8 cellular contexts compared by ENCODE assay signal in genomic region chr14:45133683-45134050, GRCh38. TPM values are rescaled to one million over a fixed set of nuclear protein-coding genes. Genes with fewer than 3 reads are reported as not detected.
DNase-seq lines count a peak whose midpoint lies in the region; ATAC-seq and TF ChIP-seq lines count a peak whose summit lies in the region.

No MANE protein-coding gene starts in this region.

- TF ChIP-seq POLR2A in sigmoid colon (IDR thresholded peaks at IDR 0.05): no peak

- CTCF ChIA-PET in WTC11 (lab: Charles Lee): interaction anchor here (0.6 kb wide), 1 partner anchor 234 kb away, joined by 4 read pairs; no protein-coding TSS in a partner anchor

- intact Hi-C loops in heart right ventricle (cut with DNase I) (loop anchor here in 8 of 10 donors (1.0 to 10.0 kb wide), 17 partner anchors 36 to 236 kb away; partner anchors contain the start of genes MIS18BP1 (in 7 of the 8), PRPF39 (in 3 of the 8), TOGARAM1 (in 3 of the 8) and KLHL28 (in 2 of the 8)), sigmoid colon (cut with DNase I) (loop anchor here (1.0 to 2.0 kb wide), 4 partner anchors 49 to 237 kb away; partner anchors contain the start of genes KLHL28 and PRPF39)

- TF ChIP-seq EP300 in sigmoid colon (IDR thresholded peaks at IDR 0.05): no peak

- H3K9me3 ChIP-seq in heart right ventricle (no peaks in the 10 kb centered on the region), sigmoid colon (no peaks in the 10 kb centered on the region)

- H3K4me1 Mint-ChIP-seq in GM23338 (peaks cover 12% of the 10 kb centered on the region; the same call in 2 of the 3 replicates), WTC11 (peaks cover 18% of the 10 kb centered on the region)

- H3K4me3 ChIP-seq in GM23338 (peak overlapping the region; percentile 91), heart right ventricle (peak overlapping the region; percentile 56 to 85 (median 71)), sigmoid colon (peak overlapping the region; percentile 66 to 76 (median 72))

- H3K4me3 Mint-ChIP-seq in GM23338 (peak overlapping the region; percentile 97), WTC11 (peak overlapping the region; percentile 99)

- H3K27me3 ChIP-seq in GM23338 (ENCODE audit: insufficient read depth) (no peaks in the 10 kb centered on the region), heart right ventricle (no peaks in the 10 kb centered on the region), sigmoid colon (no peaks in the 10 kb centered on the region)

- H3K79me2 ChIP-seq in GM23338 (replicated peaks; ENCODE audit: insufficient read depth): peaks cover 72% of the 10 kb centered on the region

- ATAC-seq in GM23338 (peak; percentile 9), WTC11 (no peak), heart right ventricle (peak; percentile 1 to 38 (median 17)), HG03159 (IDR thresholded peaks at IDR 0.05; ENCODE audit: unreplicated experiment) (no peak)

- H3K4me1 ChIP-seq in GM23338 (ENCODE audit: insufficient read depth): peaks cover 19% of the 10 kb centered on the region; the same call in 1 of the 2 replicates
- peaks cover 0 to 72% (median 46%) of the 10 kb centered on the region in 9 donors for H3K4me1 ChIP-seq in heart right ventricle
- H3K4me1 ChIP-seq in sigmoid colon: peaks cover 0 to 31% (median 18%) of the 10 kb centered on the region in 4 donors

- H3K27me3 Mint-ChIP-seq in GM23338 (ENCODE audit: insufficient read depth, low read depth, poor library complexity) (peaks cover 9% of the 10 kb centered on the region), WTC11 (ENCODE audit: low read depth) (no peaks in the 10 kb centered on the region)

- H3K27ac Mint-ChIP-seq in GM23338: peak overlapping the region; percentile 100
- peak overlapping the region; percentile 96 for H3K27ac Mint-ChIP-seq in WTC11

- POLR2A ChIA-PET in WTC11 (lab: Charles Lee): interaction anchor here (0.7 to 1.2 kb wide), 3 partner anchors 14 to 172 kb away, joined by 3 read pairs; partner anchors contain the start of genes KLHL28, PRPF39 and TOGARAM1

- peak overlapping the region; percentile 68 for H2AFZ ChIP-seq in GM23338

- DNase-seq in GM23338 (ENCODE audit: low spot score): no peak
- DNase-seq in WTC11 (ENCODE audit: low spot score): no peak
- DNase-seq in heart right ventricle: no peak
- DNase-seq in sigmoid colon: no peak
- DNase-seq in SKM-1 treated with dmso at 0.1 percent for 144 hours (lab: John Stamatoyannopoulos, UW; ENCODE audit: unreplicated experiment): no peak
- DNase-seq in stimulated activated CD4-positive, alpha-beta T cell treated with anti-CD3 and anti-CD28 coated beads, Interleukin-4, amount 100 ng/mL, for 4 hours: no peak
- DNase-seq in activated CD4-positive, alpha-beta T cell treated with anti-CD3 and anti-CD28 coated beads for 48 hours: no peak

- H4K20me1 ChIP-seq in GM23338 (replicated peaks; ENCODE audit: insufficient read depth): peaks cover 26% of the 10 kb centered on the region; the same call in 1 of the 2 replicates

- no peak for TF ChIP-seq CTCF in GM23338 (conservative IDR thresholded peaks at IDR 0.05; ENCODE audit: low read depth in 2 of 2)
- TF ChIP-seq CTCF in WTC11 (IDR thresholded peaks at IDR 0.05): no peak
- no peak for TF ChIP-seq CTCF in heart right ventricle (IDR thresholded peaks at IDR 0.05)
- TF ChIP-seq CTCF in sigmoid colon (IDR thresholded peaks at IDR 0.05): no peak

- H3K9me2 ChIP-seq in GM23338 (ENCODE audit: insufficient read depth): no peaks in the 10 kb centered on the region

- H3K9me3 Mint-ChIP-seq in GM23338: no peaks in the 10 kb centered on the region
- no peaks in the 10 kb centered on the region for H3K9me3 Mint-ChIP-seq in WTC11

- WGBS in heart right ventricle, 2 donors: 0 to 2% methylated on average over 9 of the region's 9 CpGs
- WGBS in sigmoid colon, 2 donors: 0 to 1% methylated on average over 9 of the region's 9 CpGs

- peak overlapping the region; percentile 78 for H3K4me2 ChIP-seq in GM23338

- H3K27ac ChIP-seq in GM23338 (ENCODE audit: low read depth): peak overlapping the region; percentile 93
- H3K27ac ChIP-seq in heart right ventricle: peak overlapping the region; percentile 69 to 94 (median 92)
- H3K27ac ChIP-seq in sigmoid colon: peak overlapping the region; percentile 86 to 89 (median 88)

- peaks cover 9% of the 10 kb centered on the region; the same call in 1 of the 2 replicates for H3K36me3 ChIP-seq in GM23338 (ENCODE audit: insufficient read depth)
- H3K36me3 ChIP-seq in heart right ventricle: peaks cover 0 to 13% (median 0%) of the 10 kb centered on the region in 9 donors
- peaks cover 0 to 13% (median 0%) of the 10 kb centered on the region in 4 donors for H3K36me3 ChIP-seq in sigmoid colon

- no peaks in the 10 kb centered on the region for H3F3A ChIP-seq in GM23338 (replicated peaks; ENCODE audit: low read depth)

- peaks cover 3% of the 10 kb centered on the region for H3K36me3 Mint-ChIP-seq in GM23338 (ENCODE audit: low read depth)
- H3K36me3 Mint-ChIP-seq in WTC11: peaks cover 3% of the 10 kb centered on the region; the same call in 1 of the 2 replicates

TF ChIP-seq in GM23338, 12 proteins besides CTCF, POLR2A, EP300 and RAD21 (continues in another document):
- no peak for TF ChIP-seq POLR2AphosphoS5 (IDR thresholded peaks at IDR 0.05; ENCODE audit: low read depth)

TF ChIP-seq in WTC11, 78 proteins besides CTCF, POLR2A, EP300 and RAD21 (continues in another document):
- TF ChIP-seq STAT6 (CRISPR knock-in tag; conservative IDR thresholded peaks at IDR 0.05; ENCODE audit: low read depth) (no peak), E2F4 (CRISPR knock-in tag; IDR thresholded peaks at IDR 0.05; ENCODE audit: borderline replicate concordance, low read depth) (no peak), ZNF423 (CRISPR knock-in tag; IDR thresholded peaks at IDR 0.05) (no peak)
- TF ChIP-seq, protein P1, sequence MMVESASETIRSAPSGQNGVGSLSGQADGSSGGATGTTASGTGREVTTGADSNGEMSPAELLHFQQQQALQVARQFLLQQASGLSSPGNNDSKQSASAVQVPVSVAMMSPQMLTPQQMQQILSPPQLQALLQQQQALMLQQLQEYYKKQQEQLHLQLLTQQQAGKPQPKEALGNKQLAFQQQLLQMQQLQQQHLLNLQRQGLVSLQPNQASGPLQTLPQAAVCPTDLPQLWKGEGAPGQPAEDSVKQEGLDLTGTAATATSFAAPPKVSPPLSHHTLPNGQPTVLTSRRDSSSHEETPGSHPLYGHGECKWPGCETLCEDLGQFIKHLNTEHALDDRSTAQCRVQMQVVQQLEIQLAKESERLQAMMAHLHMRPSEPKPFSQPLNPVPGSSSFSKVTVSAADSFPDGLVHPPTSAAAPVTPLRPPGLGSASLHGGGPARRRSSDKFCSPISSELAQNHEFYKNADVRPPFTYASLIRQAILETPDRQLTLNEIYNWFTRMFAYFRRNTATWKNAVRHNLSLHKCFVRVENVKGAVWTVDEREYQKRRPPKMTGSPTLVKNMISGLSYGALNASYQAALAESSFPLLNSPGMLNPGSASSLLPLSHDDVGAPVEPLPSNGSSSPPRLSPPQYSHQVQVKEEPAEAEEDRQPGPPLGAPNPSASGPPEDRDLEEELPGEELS (CRISPR knock-in tag; IDR thresholded peaks at IDR 0.05): no peak

RNA-seq across cellular contexts. Expression of gene FKBP3, which starts 0.6 kb away (rescaled TPM):
- 114 and 120 TPM in 2 replicates for total RNA-seq in GM23338 (2014; rRNA removed; shearing (Covaris generic))
- polyA plus RNA-seq in GM23338 (2016; fragmentation: Nextera tagmentation; extraction: Ambion mirVana) (699 and 741 TPM in 2 replicates), heart right ventricle (100 to 1,000 TPM in 1 of 2 donors, 10 to 100 TPM in 1; 84.4 to 184 TPM), sigmoid colon (100 to 1,000 TPM in 1 of 3 donors, 10 to 100 TPM in 2; 71.5 to 113 (median 78.1) TPM)
- total RNA-seq in WTC11 (2021) (118 TPM in 3 replicates), heart right ventricle (100 to 1,000 TPM in 7 of 10 donors, 10 to 100 TPM in 3; 83.9 to 128 (median 105) TPM), sigmoid colon (10 to 100 TPM; 32.6 to 68.0 (median 56.8) TPM)

RNA-seq across cellular contexts. Expression of gene FANCM, which starts 2.1 kb away (rescaled TPM):
- total RNA-seq in GM23338 (2014; rRNA removed; shearing (Covaris generic)): 21.1 and 24.5 TPM in 2 replicates
- polyA plus RNA-seq in GM23338 (2016; fragmentation: Nextera tagmentation; extraction: Ambion mirVana) (18.1 and 19.6 TPM in 2 replicates), heart right ventricle (1 to 10 TPM in 1 of 2 donors, under 1 TPM in 1; 0.96 to 6.2 TPM), sigmoid colon (1 to 10 TPM in 2 of 3 donors, under 1 TPM in 1; 0.46 to 2.5 (median 2.4) TPM)
- total RNA-seq in WTC11 (2021) (12.9 to 16.7 TPM (median 13.7 TPM) in 3 replicates), heart right ventricle (1 to 10 TPM; 2.5 to 4.7 (median 3.7) TPM), sigmoid colon (1 to 10 TPM; 2.8 to 6.8 (median 4.3) TPM)

RNA-seq across cellular contexts. Expression of gene PRPF39, which starts 49.8 kb away (rescaled TPM):
- 23.9 and 56.9 TPM in 2 replicates for total RNA-seq in GM23338 (2014; rRNA removed; shearing (Covaris generic))
- 27.0 and 30.7 TPM in 2 replicates for polyA plus RNA-seq in GM23338 (2016; fragmentation: Nextera tagmentation; extraction: Ambion mirVana)
- 32.3 to 39.3 TPM (median 34.4 TPM) in 3 replicates for total RNA-seq in WTC11 (2021)
- total RNA-seq in heart right ventricle: 10 to 100 TPM in 9 of 10 donors, 1 to 10 TPM in 1; 9.5 to 18.8 (median 13.4) TPM
- polyA plus RNA-seq in heart right ventricle: 10 to 100 TPM in 1 of 2 donors, 1 to 10 TPM in 1; 8.2 to 39.5 TPM
- total RNA-seq in sigmoid colon: 10 to 100 TPM; 23.2 to 41.0 (median 30.0) TPM
- polyA plus RNA-seq in sigmoid colon: 10 to 100 TPM in 1 of 3 donors, 1 to 10 TPM in 2; 5.5 to 12.6 (median 8.4) TPM

Comparison
In these comparisons a context has a peak if more than half of its experiments do, and no peak if none do; other contexts are left out.
1. ATAC-seq: peak in GM23338 (single experiment) and heart right ventricle (8 of 8); none in WTC11 (single experiment) and HG03159 (single experiment).
2. Peak in every context shown above with its lines, with median percentiles within 50 percentile points of each other: H3K27ac ChIP-seq and H3K4me3 ChIP-seq.